11 cellular contexts compared by ENCODE assay signal in genomic region chr14:92551066-92551841, GRCh38. TPM values are rescaled to one million over a fixed set of nuclear protein-coding genes. Genes with fewer than 3 reads are reported as not detected.
DNase-seq lines count a peak whose midpoint lies in the region; ATAC-seq, FAIRE-seq and TF ChIP-seq lines count a peak whose summit lies in the region.
"Had no signal": no experiment of that assay in that cellular context is flagged by ENCODE, and none has a peak within 500 bp of the region (broad histone marks: within the 10 kb centered on the region; RNA-seq: fewer than 3 reads in every experiment).

No MANE protein-coding gene starts in this region.

- CTCF ChIA-PET in CD8-positive, alpha-beta memory T cell (lab: Charles Lee): interaction anchor here (1.6 to 1.9 kb wide), 2 partner anchors 10 to 207 kb away, joined by 3 to 8 read pairs; no protein-coding TSS in a partner anchor

- H3K9me3 Mint-ChIP-seq in CD8-positive, alpha-beta memory T cell: no peaks in the 10 kb centered on the region
- H3K9me3 Mint-ChIP-seq in activated naive CD8-positive, alpha-beta T cell treated with anti-CD3 and anti-CD28 coated beads for 36 hours: no peaks in the 10 kb centered on the region

- no peaks in the 10 kb centered on the region for H3K27me3 ChIP-seq in CD8-positive, alpha-beta memory T cell (ENCODE audit: insufficient read depth, low read length, poor library complexity, severe bottlenecking)
- no peaks in the 10 kb centered on the region for H3K27me3 ChIP-seq in MG63

- H3K9me3 ChIP-seq in CD8-positive, alpha-beta memory T cell (ENCODE audit: low read length): no peaks in the 10 kb centered on the region
- H3K9me3 ChIP-seq in MG63: no peaks in the 10 kb centered on the region

- peaks cover 0 to 2% of the 10 kb centered on the region in 2 donors for H3K27me3 Mint-ChIP-seq in CD8-positive, alpha-beta memory T cell
- no peaks in the 10 kb centered on the region for H3K27me3 Mint-ChIP-seq in activated naive CD8-positive, alpha-beta T cell treated with anti-CD3 and anti-CD28 coated beads for 36 hours

- no peak overlapping the region for H3K4me3 ChIP-seq in CD8-positive, alpha-beta memory T cell (ENCODE audit: low read length)
- H3K4me3 ChIP-seq in MG63: no peak overlapping the region

- peaks cover under 1 to 16% (median 3%) of the 10 kb centered on the region in 3 donors for H3K36me3 Mint-ChIP-seq in CD8-positive, alpha-beta memory T cell
- peaks cover 36% of the 10 kb centered on the region for H3K36me3 Mint-ChIP-seq in activated naive CD8-positive, alpha-beta T cell treated with anti-CD3 and anti-CD28 coated beads for 36 hours

- no peaks in the 10 kb centered on the region for H3K36me3 ChIP-seq in CD8-positive, alpha-beta memory T cell (ENCODE audit: insufficient read depth, low read length)
- H3K36me3 ChIP-seq in MG63: no peaks in the 10 kb centered on the region

- peak in 2 of 5 donors; percentile 48 to 57 for DNase-seq in CD8-positive, alpha-beta memory T cell
- DNase-seq in activated naive CD8-positive, alpha-beta T cell treated with anti-CD3 and anti-CD28 coated beads for 36 hours: peak; percentile 37
- DNase-seq in MG63 (no peak), cortex of kidney (lab: John Stamatoyannopoulos, UW) (no peak), NCI-H774 (lab: John Stamatoyannopoulos, UW) (no peak), H54 (ENCODE audit: insufficient read length, low spot score) (no peak)
- DNase-seq: dermis blood vessel endothelial cell, DND-41 had no signal

- peak overlapping the region; percentile 1 to 81 (median 51) for H3K27ac Mint-ChIP-seq in CD8-positive, alpha-beta memory T cell
- H3K27ac Mint-ChIP-seq in activated naive CD8-positive, alpha-beta T cell treated with anti-CD3 and anti-CD28 coated beads for 36 hours: peak overlapping the region; percentile 74

- no peak overlapping the region for H3K27ac ChIP-seq in CD8-positive, alpha-beta memory T cell (ENCODE audit: low read depth, low read length)
- H3K27ac ChIP-seq: parathyroid adenoma had no signal

- H3K4me1 ChIP-seq in CD8-positive, alpha-beta memory T cell (ENCODE audit: insufficient read depth, low read length): peaks cover 30% of the 10 kb centered on the region

- peaks cover 43 to 70% (median 57%) of the 10 kb centered on the region in 3 donors for H3K4me1 Mint-ChIP-seq in CD8-positive, alpha-beta memory T cell
- peaks cover 73% of the 10 kb centered on the region for H3K4me1 Mint-ChIP-seq in activated naive CD8-positive, alpha-beta T cell treated with anti-CD3 and anti-CD28 coated beads for 36 hours

- FAIRE-seq in H54 (lab: Jason Lieb, UNC): no peak

- ATAC-seq in GM19467 (IDR thresholded peaks at IDR 0.05; ENCODE audit: unreplicated experiment) (peak; percentile 54), HG03439 (IDR thresholded peaks at IDR 0.05; ENCODE audit: unreplicated experiment) (peak; percentile 73)

- POLR2A ChIA-PET in CD8-positive, alpha-beta memory T cell (lab: Charles Lee): no interaction called here

- H3K4me3 Mint-ChIP-seq in CD8-positive, alpha-beta memory T cell: peak overlapping the region in 6 of 7 donors; percentile 4 to 55 (median 41)
- H3K4me3 Mint-ChIP-seq in activated naive CD8-positive, alpha-beta T cell treated with anti-CD3 and anti-CD28 coated beads for 36 hours: peak overlapping the region; percentile 11

- no peak for TF ChIP-seq POLR2A in H54 (IDR thresholded peaks at IDR 0.05; ENCODE audit: low read depth, low read length)

RNA-seq across cellular contexts. Expression of gene RIN3, which starts 37.7 kb away (rescaled TPM):
- total RNA-seq in CD8-positive, alpha-beta memory T cell: 10 to 100 TPM; 46.0 to 47.4 TPM
- 31.9 TPM for polyA plus RNA-seq in CD8-positive, alpha-beta memory T cell
- total RNA-seq in activated naive CD8-positive, alpha-beta T cell treated with anti-CD3 and anti-CD28 coated beads for 36 hours: 10 to 100 TPM; 59.2 to 59.6 TPM
- total RNA-seq in MG63 (2014; rRNA removed; shearing (Covaris generic); ENCODE audit: low replicate concordance): 1.4 and 2.2 TPM in 2 replicates

Comparison
In these comparisons a context has a peak if more than half of its experiments do, and no peak if none do; other contexts are left out.
1. RNA of gene RIN3, which starts 37.7 kb away (total RNA-seq): 59.2 to 59.6 TPM in activated naive CD8-positive, alpha-beta T cell treated with anti-CD3 and anti-CD28 coated beads for 36 hours and 46.0 to 47.4 TPM in CD8-positive, alpha-beta memory T cell; 1.4 to 2.2 TPM in MG63; every median in the first group is over 10 times any median in the second.